Comparison of ENCODE assay signal across 8 cellular contexts in genomic region chr6:89122625-89123024, GRCh38. TPM values are rescaled to one million over a fixed set of nuclear protein-coding genes. Genes with fewer than 3 reads are reported as not detected.
DNase-seq lines count a peak whose midpoint lies in the region; ATAC-seq and TF ChIP-seq lines count a peak whose summit lies in the region.

No MANE protein-coding gene starts in this region.

- H3K27me3 Mint-ChIP-seq in activated CD8-positive, alpha-beta memory T cell treated with anti-CD3 and anti-CD28 coated beads, Interleukin-2, amount 10 ng/mL, durations not matched to agents 7 days and 5 days, result peaks cover 17% of the 10 kb centered on the region
- no peaks in the 10 kb centered on the region for H3K27me3 Mint-ChIP-seq in effector memory CD8-positive, alpha-beta T cell
- H3K27me3 Mint-ChIP-seq in naive thymus-derived CD4-positive, alpha-beta T cell, result peaks cover 0 to 31% (median 0%) of the 10 kb centered on the region in 5 donors

- H3K9ac ChIP-seq in OCI-LY3 (ENCODE audit: low read length), result no peak overlapping the region

- H3K27me3 ChIP-seq in OCI-LY3 (ENCODE audit: low read depth, low read length), result no peaks in the 10 kb centered on the region
- no peaks in the 10 kb centered on the region for H3K27me3 ChIP-seq in naive thymus-derived CD4-positive, alpha-beta T cell (ENCODE audit: control insufficient read depth in 2 of 2, insufficient read depth in 2 of 2, low read length in 2 of 2)

- H2AFZ ChIP-seq in OCI-LY3 (ENCODE audit: low read depth, low read length), result no peak overlapping the region

- DNase-seq in activated CD8-positive, alpha-beta memory T cell treated with anti-CD3 and anti-CD28 coated beads, Interleukin-2, amount 10 ng/mL, durations not matched to agents 7 days and 5 days, result no peak
- DNase-seq in activated CD8-positive, alpha-beta memory T cell treated with anti-CD3 and anti-CD28 coated beads, Interleukin-2, amount 50 U/mL, for 48 hours, result no peak
- DNase-seq in effector memory CD8-positive, alpha-beta T cell, result no peak
- DNase-seq in naive thymus-derived CD4-positive, alpha-beta T cell, result peak in 4 of 9 donors; percentile 8 to 36 (median 26)

- H3K27ac Mint-ChIP-seq in activated CD8-positive, alpha-beta memory T cell treated with anti-CD3 and anti-CD28 coated beads, Interleukin-2, amount 10 ng/mL, durations not matched to agents 7 days and 5 days, result no peak overlapping the region
- no peak overlapping the region for H3K27ac Mint-ChIP-seq in effector memory CD8-positive, alpha-beta T cell
- H3K27ac Mint-ChIP-seq in naive thymus-derived CD4-positive, alpha-beta T cell, result no peak overlapping the region

- H3K4me1 ChIP-seq in OCI-LY3 (ENCODE audit: low read length), result no peaks in the 10 kb centered on the region
- no peaks in the 10 kb centered on the region for H3K4me1 ChIP-seq in naive thymus-derived CD4-positive, alpha-beta T cell (ENCODE audit: control insufficient read depth in 2 of 2, insufficient read depth in 2 of 2, low read length in 2 of 2)

- TF ChIP-seq CTCF in OCI-LY3 (IDR thresholded peaks at IDR 0.05; ENCODE audit: low read depth, low read length), result peak; percentile 62

- no peaks in the 10 kb centered on the region for H3K79me2 ChIP-seq in OCI-LY3 (ENCODE audit: low read length)

- CTCF ChIA-PET in activated CD8-positive, alpha-beta memory T cell treated with anti-CD3 and anti-CD28 coated beads, Interleukin-2, amount 10 ng/mL, durations not matched to agents 7 days and 5 days (lab: Charles Lee), result interaction anchor here (1.6 to 1.7 kb wide), 3 partner anchors 10 to 139 kb away, joined by 3 to 4 read pairs (median 4); no protein-coding TSS in a partner anchor
- CTCF ChIA-PET in naive thymus-derived CD4-positive, alpha-beta T cell (lab: Charles Lee), result interaction anchor here (0.6 to 1.2 kb wide), 3 partner anchors 23 to 250 kb away, joined by 3 read pairs; partner anchors contain the start of gene PM20D2

- H3K9me3 Mint-ChIP-seq in activated CD8-positive, alpha-beta memory T cell treated with anti-CD3 and anti-CD28 coated beads, Interleukin-2, amount 10 ng/mL, durations not matched to agents 7 days and 5 days (ENCODE audit: low read depth), result no peaks in the 10 kb centered on the region
- no peaks in the 10 kb centered on the region for H3K9me3 Mint-ChIP-seq in effector memory CD8-positive, alpha-beta T cell
- H3K9me3 Mint-ChIP-seq in naive thymus-derived CD4-positive, alpha-beta T cell, result peaks cover 0 to 7% (median 0%) of the 10 kb centered on the region in 11 donors

- H3K36me3 Mint-ChIP-seq in activated CD8-positive, alpha-beta memory T cell treated with anti-CD3 and anti-CD28 coated beads, Interleukin-2, amount 10 ng/mL, durations not matched to agents 7 days and 5 days, result no peaks in the 10 kb centered on the region
- H3K36me3 Mint-ChIP-seq in effector memory CD8-positive, alpha-beta T cell (ENCODE audit: insufficient read depth), result peaks cover 3% of the 10 kb centered on the region
- peaks cover 0 to 8% (median 4%) of the 10 kb centered on the region in 5 donors for H3K36me3 Mint-ChIP-seq in naive thymus-derived CD4-positive, alpha-beta T cell

- intact Hi-C loops in naive thymus-derived CD4-positive, alpha-beta T cell (cut with micrococcal nuclease), result loop anchor here (1.0 to 5.0 kb wide), 6 partner anchors 120 to 488 kb away; no protein-coding TSS in a partner anchor

- POLR2A ChIA-PET in naive thymus-derived CD4-positive, alpha-beta T cell (lab: Charles Lee), result no interaction called here

- no peak overlapping the region for H3K4me3 Mint-ChIP-seq in activated CD8-positive, alpha-beta memory T cell treated with anti-CD3 and anti-CD28 coated beads, Interleukin-2, amount 10 ng/mL, durations not matched to agents 7 days and 5 days
- H3K4me3 Mint-ChIP-seq in effector memory CD8-positive, alpha-beta T cell, result no peak overlapping the region
- no peak overlapping the region for H3K4me3 Mint-ChIP-seq in naive thymus-derived CD4-positive, alpha-beta T cell

- no peaks in the 10 kb centered on the region for H3K4me1 Mint-ChIP-seq in activated CD8-positive, alpha-beta memory T cell treated with anti-CD3 and anti-CD28 coated beads, Interleukin-2, amount 10 ng/mL, durations not matched to agents 7 days and 5 days
- H3K4me1 Mint-ChIP-seq in effector memory CD8-positive, alpha-beta T cell (ENCODE audit: low read depth in 2 of 2), result no peaks in the 10 kb centered on the region
- peaks cover 0 to 6% (median 3%) of the 10 kb centered on the region in 7 donors for H3K4me1 Mint-ChIP-seq in naive thymus-derived CD4-positive, alpha-beta T cell

- H3K27ac ChIP-seq in OCI-LY3 (ENCODE audit: low read length), result no peak overlapping the region
- H3K27ac ChIP-seq in naive thymus-derived CD4-positive, alpha-beta T cell (ENCODE audit: low read depth, low read length), result no peak overlapping the region

- H3K36me3 ChIP-seq in OCI-LY3 (replicated peaks; ENCODE audit: low read depth, low read length), result no peaks in the 10 kb centered on the region
- no peaks in the 10 kb centered on the region for H3K36me3 ChIP-seq in naive thymus-derived CD4-positive, alpha-beta T cell (ENCODE audit: control insufficient read depth in 2 of 3, insufficient read depth in 3 of 3, low read length in 3 of 3)

- no peak overlapping the region for H3K4me2 ChIP-seq in OCI-LY3 (ENCODE audit: low read length)

- no peaks in the 10 kb centered on the region for H3K9me3 ChIP-seq in OCI-LY3 (ENCODE audit: insufficient read depth, low read length)
- no peaks in the 10 kb centered on the region for H3K9me3 ChIP-seq in naive thymus-derived CD4-positive, alpha-beta T cell (ENCODE audit: control insufficient read depth in 2 of 3, low read length in 3 of 3)

- H3K4me3 ChIP-seq in OCI-LY3 (ENCODE audit: low read length), result no peak overlapping the region
- H3K4me3 ChIP-seq in naive thymus-derived CD4-positive, alpha-beta T cell (ENCODE audit: low read length), result no peak overlapping the region

- no peaks in the 10 kb centered on the region for H4K20me1 ChIP-seq in OCI-LY3 (ENCODE audit: insufficient read depth, low read length)

- peak; percentile 42 for ATAC-seq in activated CD8-positive, alpha-beta memory T cell treated with anti-CD3 and anti-CD28 coated beads, Interleukin-2, amount 10 ng/mL, durations not matched to agents 7 days and 5 days
- ATAC-seq in HG02870 (IDR thresholded peaks at IDR 0.05; ENCODE audit: unreplicated experiment) (peak; percentile 69), HG03342 (IDR thresholded peaks at IDR 0.05; ENCODE audit: unreplicated experiment) (no peak), HG02571 (IDR thresholded peaks at IDR 0.05; ENCODE audit: unreplicated experiment) (no peak)
- ATAC-seq in effector memory CD8-positive, alpha-beta T cell (replicated peaks), result peak; percentile 48
- ATAC-seq in naive thymus-derived CD4-positive, alpha-beta T cell, result peak; percentile 58

RNA-seq across cellular contexts. Expression of gene SRSF12, which starts 4.8 kb away (rescaled TPM):
- total RNA-seq in activated CD8-positive, alpha-beta memory T cell treated with anti-CD3 and anti-CD28 coated beads, Interleukin-2, amount 10 ng/mL, durations not matched to agents 7 days and 5 days, result not detected
- under 1 TPM in 1 of 5 experiments, not detected in 4; 0.56 TPM for total RNA-seq in naive thymus-derived CD4-positive, alpha-beta T cell
- polyA plus RNA-seq in naive thymus-derived CD4-positive, alpha-beta T cell, result under 1 TPM in 1 of 2 donors, not detected in 1; 0.05 TPM

RNA-seq across cellular contexts. Expression of gene PM20D2, which starts 23.2 kb away (rescaled TPM):
- total RNA-seq in activated CD8-positive, alpha-beta memory T cell treated with anti-CD3 and anti-CD28 coated beads, Interleukin-2, amount 10 ng/mL, durations not matched to agents 7 days and 5 days, result 10 to 100 TPM; 13.1 to 16.6 TPM
- total RNA-seq in naive thymus-derived CD4-positive, alpha-beta T cell, result 10 to 100 TPM in 2 of 5 experiments, 1 to 10 TPM in 3; 4.6 to 12.7 (median 9.5) TPM
- 1 to 10 TPM; 7.1 to 7.3 TPM for polyA plus RNA-seq in naive thymus-derived CD4-positive, alpha-beta T cell

RNA-seq across cellular contexts. Expression of gene PNRC1, which starts 42.1 kb away (rescaled TPM):
- total RNA-seq in activated CD8-positive, alpha-beta memory T cell treated with anti-CD3 and anti-CD28 coated beads, Interleukin-2, amount 10 ng/mL, durations not matched to agents 7 days and 5 days, result 10 to 100 TPM; 66.9 to 71.8 TPM
- 100 to 1,000 TPM; 108 to 822 (median 763) TPM for total RNA-seq in naive thymus-derived CD4-positive, alpha-beta T cell
- polyA plus RNA-seq in naive thymus-derived CD4-positive, alpha-beta T cell, result 100 to 1,000 TPM; 755 to 789 TPM

Comparison
In these comparisons a context has a peak if more than half of its experiments do, and no peak if none do; other contexts are left out.
1. ATAC-seq: peak in activated CD8-positive, alpha-beta memory T cell treated with anti-CD3 and anti-CD28 coated beads, Interleukin-2, amount 10 ng/mL, durations not matched to agents 7 days and 5 days (single experiment), HG02870 (single experiment), effector memory CD8-positive, alpha-beta T cell (single experiment) and naive thymus-derived CD4-positive, alpha-beta T cell (single experiment); none in HG03342 (single experiment) and HG02571 (single experiment).